Comparison of ENCODE assay signal across 15 cellular contexts in the genomic region with DNA sequence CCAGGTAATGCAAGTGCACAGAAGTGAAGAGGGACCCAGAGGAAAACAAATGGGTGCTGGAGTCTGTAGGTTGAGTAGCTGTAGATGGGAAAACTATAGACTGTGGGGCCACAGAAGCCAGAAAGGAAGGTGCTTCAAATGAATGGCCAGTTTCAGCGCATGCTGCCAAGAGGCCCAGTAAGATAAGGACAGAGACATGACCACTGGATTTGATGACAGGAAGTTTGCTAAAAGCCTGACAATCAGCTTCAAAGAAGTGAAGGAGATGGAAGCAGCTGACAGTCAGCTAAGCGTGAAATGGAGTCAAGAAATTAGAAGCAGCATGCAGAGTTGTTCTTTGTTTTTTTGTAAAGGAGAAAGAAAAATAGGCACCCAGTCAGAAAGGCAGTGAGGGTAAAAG.
"Had no signal": no experiment of that assay in that cellular context is flagged by ENCODE, and none has a peak within 500 bp of the region (broad histone marks: within the 10 kb centered on the region; RNA-seq: fewer than 3 reads in every experiment).

No MANE protein-coding gene starts in this region.

- FAIRE-seq: astrocyte had no signal

- H3K4me1 ChIP-seq: gastroesophageal sphincter, lower lobe of right lung, parathyroid adenoma, thyroid gland had no signal

- H3K4me1 Mint-ChIP-seq: stimulated activated effector memory CD8-positive, alpha-beta T cell treated with anti-CD3 and anti-CD28 coated beads, Interleukin-12 subunit alpha, Interleukin-12 subunit beta, amount 100 ng/mL, for 72 hours had no signal

- H3K27ac ChIP-seq: gastroesophageal sphincter, lower lobe of right lung, parathyroid adenoma, thyroid gland had no signal

- H3K4me3 ChIP-seq: gastroesophageal sphincter, lower lobe of right lung, thyroid gland had no signal

- H3K27me3 Mint-ChIP-seq: activated CD4-positive, alpha-beta T cell treated with anti-CD3 and anti-CD28 coated beads, Interleukin-2, amount 10 ng/mL, durations not matched to agents 7 days and 5 days had no signal

- H3K36me3 Mint-ChIP-seq: stimulated activated effector memory CD8-positive, alpha-beta T cell treated with anti-CD3 and anti-CD28 coated beads, Interleukin-12 subunit alpha, Interleukin-12 subunit beta, amount 100 ng/mL, for 72 hours had no signal

- H2AFZ ChIP-seq: parathyroid adenoma had no signal

- H3K4me3 Mint-ChIP-seq: activated CD4-positive, alpha-beta T cell treated with anti-CD3 and anti-CD28 coated beads, Interleukin-2, amount 10 ng/mL, durations not matched to agents 7 days and 5 days; stimulated activated effector memory CD8-positive, alpha-beta T cell treated with anti-CD3 and anti-CD28 coated beads, Interleukin-12 subunit alpha, Interleukin-12 subunit beta, amount 100 ng/mL, for 72 hours; T-helper 1 cell treated with Interleukin-12 subunit alpha and Interleukin-12 subunit beta and Interleukin-4 antibody, amounts not matched to agents 30 μg/mL and 1 μg/mL, for 36 hours had no signal

- ATAC-seq: gastroesophageal sphincter; left colon; lower lobe of right lung; stimulated activated effector memory CD8-positive, alpha-beta T cell treated with anti-CD3 and anti-CD28 coated beads, Interleukin-12 subunit alpha, Interleukin-12 subunit beta, amount 100 ng/mL, for 72 hours had no signal

- H3K79me2 ChIP-seq: parathyroid adenoma had no signal

- H3K9me3 ChIP-seq: gastroesophageal sphincter, lower lobe of right lung, thyroid gland had no signal

- H3K27me3 ChIP-seq: gastroesophageal sphincter, thyroid gland had no signal

- H3K9me3 Mint-ChIP-seq: activated CD4-positive, alpha-beta T cell treated with anti-CD3 and anti-CD28 coated beads, Interleukin-2, amount 10 ng/mL, durations not matched to agents 7 days and 5 days; stimulated activated effector memory CD8-positive, alpha-beta T cell treated with anti-CD3 and anti-CD28 coated beads, Interleukin-12 subunit alpha, Interleukin-12 subunit beta, amount 100 ng/mL, for 72 hours; T-helper 1 cell treated with Interleukin-12 subunit alpha and Interleukin-12 subunit beta and Interleukin-4 antibody, amounts not matched to agents 30 μg/mL and 1 μg/mL, for 36 hours had no signal

- DNase-seq: activated CD4-positive, alpha-beta T cell treated with anti-CD3 and anti-CD28 coated beads, Interleukin-2, amount 10 ng/mL, durations not matched to agents 7 days and 5 days; activated CD4-positive, CD25-positive, alpha-beta regulatory T cell; activated CD8-positive, alpha-beta memory T cell treated with anti-CD3 and anti-CD28 coated beads for 24 hours; activated naive CD4-positive, alpha-beta T cell; erythroblast; left colon; lower lobe of right lung; midbrain; stimulated activated CD4-positive, alpha-beta T cell treated with anti-CD3 and anti-CD28 coated beads, Interleukin-12 subunit alpha, Interleukin-12 subunit beta, amount 100 ng/mL, for 4 hours; thyroid gland had no signal

- H3K9ac ChIP-seq: parathyroid adenoma had no signal

- H3K27ac Mint-ChIP-seq: stimulated activated effector memory CD8-positive, alpha-beta T cell treated with anti-CD3 and anti-CD28 coated beads, Interleukin-12 subunit alpha, Interleukin-12 subunit beta, amount 100 ng/mL, for 72 hours; T-helper 1 cell treated with Interleukin-12 subunit alpha and Interleukin-12 subunit beta and Interleukin-4 antibody, amounts not matched to agents 30 μg/mL and 1 μg/mL, for 36 hours had no signal
